Comparison of ENCODE assay signal across 21 cellular contexts in the genomic region with DNA sequence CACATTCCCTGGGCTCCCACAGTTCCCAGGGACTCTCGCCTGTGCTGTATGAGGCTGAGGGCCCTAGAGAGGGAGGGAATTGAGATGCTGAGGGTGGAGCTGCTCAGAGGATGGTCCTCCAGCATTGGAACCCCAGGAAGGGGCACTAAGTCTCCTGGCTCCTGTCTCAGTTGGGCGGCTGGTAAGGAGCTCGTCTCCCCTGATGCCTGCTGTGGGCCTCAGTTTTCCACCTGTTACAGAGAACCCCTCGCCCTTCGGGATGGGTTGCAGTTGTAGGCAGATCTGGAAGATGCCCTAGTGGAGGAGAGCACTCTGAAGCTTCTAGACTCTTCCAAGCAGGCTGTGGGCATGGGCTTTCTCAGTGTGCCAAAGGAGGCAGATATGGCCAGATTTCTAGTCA. TPM values are rescaled to one million over a fixed set of nuclear protein-coding genes. Genes with fewer than 3 reads are reported as not detected.
"Had no signal": no experiment of that assay in that cellular context is flagged by ENCODE, and none has a peak within 500 bp of the region (broad histone marks: within the 10 kb centered on the region; RNA-seq: fewer than 3 reads in every experiment).

No MANE protein-coding gene starts in this region.

- H3K4me2 ChIP-seq: hepatocyte had no signal

- H3K4me3 ChIP-seq: dorsolateral prefrontal cortex, hepatocyte, lung, tibial artery had no signal

- H2AFZ ChIP-seq: hepatocyte, parathyroid adenoma had no signal

- H3K4me1 ChIP-seq: foreskin keratinocyte, parathyroid adenoma had no signal

- H3K36me3 Mint-ChIP-seq: activated CD4-positive, alpha-beta memory T cell treated with anti-CD3 and anti-CD28 coated beads for 36 hours; activated CD8-positive, alpha-beta memory T cell treated with anti-CD3 and anti-CD28 coated beads, Interleukin-2, amount 10 ng/mL, durations not matched to agents 7 days and 5 days; WTC11 had no signal

- H3K79me2 ChIP-seq: hepatocyte, parathyroid adenoma had no signal

- H3K9ac ChIP-seq: parathyroid adenoma had no signal

- H3K4me3 Mint-ChIP-seq: activated CD4-positive, alpha-beta memory T cell treated with anti-CD3 and anti-CD28 coated beads for 36 hours; activated CD4-positive, alpha-beta T cell treated with anti-CD3 and anti-CD28 coated beads for 36 hours; activated CD8-positive, alpha-beta memory T cell treated with anti-CD3 and anti-CD28 coated beads, Interleukin-2, amount 10 ng/mL, durations not matched to agents 7 days and 5 days; activated T-helper 17 cell treated with anti-CD3 and anti-CD28 coated beads, Interleukin-2, amount 50 U/mL, for 72 hours; T-helper 2 cell treated with Interferon-gamma antibody and Interleukin-4, amounts not matched to agents 5 μg/mL and 100 μg/mL, for 36 hours; WTC11 had no signal

- ATAC-seq: activated CD4-positive, alpha-beta T cell treated with anti-CD3 and anti-CD28 coated beads for 36 hours; activated CD8-positive, alpha-beta memory T cell treated with anti-CD3 and anti-CD28 coated beads, Interleukin-2, amount 10 ng/mL, durations not matched to agents 7 days and 5 days; activated T-helper 17 cell treated with anti-CD3 and anti-CD28 coated beads, Interleukin-2, amount 50 U/mL, for 72 hours; foreskin keratinocyte; stimulated activated naive CD8-positive, alpha-beta T cell treated with anti-CD3 and anti-CD28 coated beads, Interleukin-15, Interleukin-2, amounts not matched to agents 100 U/mL and 50 U/mL, for 24 hours; WTC11 had no signal

- H3K36me3 ChIP-seq: brain microvascular endothelial cell, tibial artery had no signal

- H3K9me3 Mint-ChIP-seq: activated CD4-positive, alpha-beta memory T cell treated with anti-CD3 and anti-CD28 coated beads for 36 hours; activated T-helper 17 cell treated with anti-CD3 and anti-CD28 coated beads, Interleukin-2, amount 50 U/mL, for 72 hours; T-helper 2 cell treated with Interferon-gamma antibody and Interleukin-4, amounts not matched to agents 5 μg/mL and 100 μg/mL, for 36 hours; WTC11 had no signal

- H3K27me3 ChIP-seq: brain microvascular endothelial cell, dorsolateral prefrontal cortex, hepatocyte had no signal

- H3K27ac ChIP-seq: brain microvascular endothelial cell, foreskin keratinocyte, hepatocyte, parathyroid adenoma, tibial artery had no signal

- H3K27me3 Mint-ChIP-seq: activated CD4-positive, alpha-beta T cell treated with anti-CD3 and anti-CD28 coated beads for 36 hours had no signal

- H3K27ac Mint-ChIP-seq: activated CD4-positive, alpha-beta memory T cell treated with anti-CD3 and anti-CD28 coated beads for 36 hours; activated CD4-positive, alpha-beta T cell treated with anti-CD3 and anti-CD28 coated beads for 36 hours; activated CD8-positive, alpha-beta memory T cell treated with anti-CD3 and anti-CD28 coated beads, Interleukin-2, amount 10 ng/mL, durations not matched to agents 7 days and 5 days; activated T-helper 17 cell treated with anti-CD3 and anti-CD28 coated beads, Interleukin-2, amount 50 U/mL, for 72 hours; T-helper 2 cell treated with Interferon-gamma antibody and Interleukin-4, amounts not matched to agents 5 μg/mL and 100 μg/mL, for 36 hours; WTC11 had no signal

- DNase-seq: activated CD4-positive, alpha-beta memory T cell treated with anti-CD3 and anti-CD28 coated beads for 36 hours; activated CD4-positive, alpha-beta T cell treated with anti-CD3 and anti-CD28 coated beads for 36 hours; activated CD8-positive, alpha-beta memory T cell treated with anti-CD3 and anti-CD28 coated beads, Interleukin-2, amount 10 ng/mL, durations not matched to agents 7 days and 5 days; activated naive CD4-positive, alpha-beta T cell treated with anti-CD3 and anti-CD28 coated beads, Interleukin-2, amount 50 U/mL, for 16 hours; brain microvascular endothelial cell; central memory CD4-positive, alpha-beta T cell; foreskin keratinocyte; retina; stimulated activated CD4-positive, alpha-beta T cell treated with anti-CD3 and anti-CD28 coated beads, Interleukin-2, amount 100 ng/mL, for 24 hours; stimulated activated naive CD8-positive, alpha-beta T cell treated with anti-CD3 and anti-CD28 coated beads, Interleukin-15, Interleukin-2, amounts not matched to agents 100 U/mL and 50 U/mL, for 24 hours had no signal

- H3K4me1 Mint-ChIP-seq: activated CD4-positive, alpha-beta T cell treated with anti-CD3 and anti-CD28 coated beads for 36 hours; activated CD8-positive, alpha-beta memory T cell treated with anti-CD3 and anti-CD28 coated beads, Interleukin-2, amount 10 ng/mL, durations not matched to agents 7 days and 5 days; activated T-helper 17 cell treated with anti-CD3 and anti-CD28 coated beads, Interleukin-2, amount 50 U/mL, for 72 hours had no signal

- H3K9me3 ChIP-seq: tibial artery had no signal

RNA-seq across cellular contexts. Expression of a gene that starts 0.6 kb away (rescaled TPM):
- total RNA-seq: activated CD4-positive, alpha-beta memory T cell treated with anti-CD3 and anti-CD28 coated beads for 36 hours; activated CD4-positive, alpha-beta T cell treated with anti-CD3 and anti-CD28 coated beads for 36 hours; activated CD8-positive, alpha-beta memory T cell treated with anti-CD3 and anti-CD28 coated beads, Interleukin-2, amount 10 ng/mL, durations not matched to agents 7 days and 5 days; activated T-helper 17 cell treated with anti-CD3 and anti-CD28 coated beads, Interleukin-2, amount 50 U/mL, for 72 hours; aorta; epithelial cell of proximal tubule; foreskin keratinocyte; hepatocyte; lung; WTC11 had no signal
- polyA plus RNA-seq: aorta, foreskin keratinocyte had no signal

RNA-seq across cellular contexts. Expression of a gene that starts 10.2 kb away (rescaled TPM):
- total RNA-seq: activated CD4-positive, alpha-beta memory T cell treated with anti-CD3 and anti-CD28 coated beads for 36 hours; activated CD8-positive, alpha-beta memory T cell treated with anti-CD3 and anti-CD28 coated beads, Interleukin-2, amount 10 ng/mL, durations not matched to agents 7 days and 5 days; activated T-helper 17 cell treated with anti-CD3 and anti-CD28 coated beads, Interleukin-2, amount 50 U/mL, for 72 hours; foreskin keratinocyte had no signal
- polyA plus RNA-seq: foreskin keratinocyte had no signal

RNA-seq across cellular contexts. Expression of a gene that starts 48.7 kb away (rescaled TPM):
- total RNA-seq: activated CD4-positive, alpha-beta memory T cell treated with anti-CD3 and anti-CD28 coated beads for 36 hours; activated CD4-positive, alpha-beta T cell treated with anti-CD3 and anti-CD28 coated beads for 36 hours; activated CD8-positive, alpha-beta memory T cell treated with anti-CD3 and anti-CD28 coated beads, Interleukin-2, amount 10 ng/mL, durations not matched to agents 7 days and 5 days; activated T-helper 17 cell treated with anti-CD3 and anti-CD28 coated beads, Interleukin-2, amount 50 U/mL, for 72 hours had no signal
- polyA plus RNA-seq: aorta had no signal

RNA-seq across cellular contexts. Expression of a gene that starts 53.2 kb away (rescaled TPM):
- total RNA-seq: epithelial cell of proximal tubule, fibroblast of lung, foreskin keratinocyte had no signal
- polyA plus RNA-seq: fibroblast of lung, foreskin keratinocyte had no signal
